12 cellular contexts compared by ENCODE assay signal in genomic region chr18:23650963-23651927, GRCh38. TPM values are rescaled to one million over a fixed set of nuclear protein-coding genes. Genes with fewer than 3 reads are reported as not detected.
DNase-seq lines count a peak whose midpoint lies in the region; ATAC-seq, FAIRE-seq and TF ChIP-seq lines count a peak whose summit lies in the region.
"Had no signal": no experiment of that assay in that cellular context is flagged by ENCODE, and none has a peak within 500 bp of the region (broad histone marks: within the 10 kb centered on the region; RNA-seq: fewer than 3 reads in every experiment).

No MANE protein-coding gene starts in this region.

- intact Hi-C loops in HepG2 (cut with micrococcal nuclease; ENCODE audit: unreplicated experiment) (no loop called here), right lobe of liver (cut with DNase I) (no loop called here)
- intact Hi-C loops in activated T-helper 1 cell treated with anti-CD3 and anti-CD28 coated beads, Interleukin-12 subunit alpha, Interleukin-12 subunit beta, Interleukin-2, Interleukin-4 antibody, amounts not matched to agents 30 ng/mL and 10 ng/mL and 1 ng/mL, durations not matched to agents 14 hours and 24 hours and 36 hours (cut with micrococcal nuclease) = no loop called here

- H3K27me3 Mint-ChIP-seq in activated T-helper 1 cell treated with anti-CD3 and anti-CD28 coated beads, Interleukin-12 subunit alpha, Interleukin-12 subunit beta, Interleukin-2, Interleukin-4 antibody, amounts not matched to agents 30 ng/mL and 10 ng/mL and 1 ng/mL, durations not matched to agents 14 hours and 24 hours and 36 hours (ENCODE audit: insufficient read depth) = peaks cover 13% of the 10 kb centered on the region

- TF ChIP-seq CTCF in HepG2 (CRISPR knock-in tag; IDR thresholded peaks at IDR 0.05) (no peak), right lobe of liver (IDR thresholded peaks at IDR 0.05) (no peak), hepatocyte (IDR thresholded peaks at IDR 0.05; ENCODE audit: poor library complexity) (no peak)

- H3K4me1 ChIP-seq in HepG2 (ENCODE audit: insufficient read depth, low read length) = peaks cover 13% of the 10 kb centered on the region
- H3K4me1 ChIP-seq in right lobe of liver = no peaks in the 10 kb centered on the region
- H3K4me1 ChIP-seq in hepatocyte (ENCODE audit: insufficient read depth) = peaks cover 28% of the 10 kb centered on the region
- H3K4me1 ChIP-seq: tibial nerve had no signal

- no peaks in the 10 kb centered on the region for H3K9me2 ChIP-seq in hepatocyte (replicated peaks; ENCODE audit: insufficient read depth)

- no peaks in the 10 kb centered on the region for H3K4me1 Mint-ChIP-seq in activated T-helper 1 cell treated with anti-CD3 and anti-CD28 coated beads, Interleukin-12 subunit alpha, Interleukin-12 subunit beta, Interleukin-2, Interleukin-4 antibody, amounts not matched to agents 30 ng/mL and 10 ng/mL and 1 ng/mL, durations not matched to agents 14 hours and 24 hours and 36 hours (ENCODE audit: low read depth)

- H3K4me2 ChIP-seq in HepG2 (ENCODE audit: low read depth, low read length) (no peak overlapping the region), hepatocyte (peak overlapping the region; percentile 45)
- H3K4me2 ChIP-seq: BLaER1 had no signal

- H2AFZ ChIP-seq in HepG2 (ENCODE audit: low read length) (no peak overlapping the region), hepatocyte (no peak overlapping the region)

- TF ChIP-seq RAD21 in HepG2 (CRISPR knock-in tag; IDR thresholded peaks at IDR 0.05) = no peak

- CTCF ChIA-PET in HepG2 (lab: Yijun Ruan, JAX; ENCODE audit: low intra/inter-chr PET ratio, low total read pairs) = no interaction called here

- H4K20me1 ChIP-seq in HepG2 (ENCODE audit: insufficient read depth, low read length) = no peaks in the 10 kb centered on the region
- H4K20me1 ChIP-seq in hepatocyte (ENCODE audit: insufficient read depth, poor library complexity, severe bottlenecking) = no peaks in the 10 kb centered on the region
- H4K20me1 ChIP-seq: BLaER1 had no signal

- no peak for TF ChIP-seq POLR2A in HepG2 (IDR thresholded peaks at IDR 0.05; ENCODE audit: insufficient read depth in 1 of 2, low read depth in 2 of 2, low read length in 2 of 2)
- TF ChIP-seq POLR2A in right lobe of liver (IDR thresholded peaks at IDR 0.05) = no peak

- H3K79me2 ChIP-seq in HepG2 (ENCODE audit: insufficient read depth, low read length) (no peaks in the 10 kb centered on the region), hepatocyte (no peaks in the 10 kb centered on the region)

- H3K9me3 Mint-ChIP-seq in activated T-helper 1 cell treated with anti-CD3 and anti-CD28 coated beads, Interleukin-12 subunit alpha, Interleukin-12 subunit beta, Interleukin-2, Interleukin-4 antibody, amounts not matched to agents 30 ng/mL and 10 ng/mL and 1 ng/mL, durations not matched to agents 14 hours and 24 hours and 36 hours = no peaks in the 10 kb centered on the region

- POLR2A ChIA-PET in HepG2 (lab: Yijun Ruan, JAX) = no interaction called here

- in situ Hi-C loops in HepG2 (cut with HindIII; ENCODE audit: extremely low pct_ligation_motif_present, low pct_unique_long_range_greater_than_20kb) = no loop called here

- H3K27me3 ChIP-seq in HepG2 (ENCODE audit: control insufficient read depth in 1 of 2, insufficient read depth in 2 of 2, low read length in 2 of 2) (peaks cover 0 to 9% of the 10 kb centered on the region in 2 experiments; a peak in 2 of 5 replicates), right lobe of liver (no peaks in the 10 kb centered on the region), hepatocyte (no peaks in the 10 kb centered on the region)
- H3K27me3 ChIP-seq: BLaER1, tibial nerve had no signal

- H3K4me3 ChIP-seq in HepG2 (replicated peaks in 1 of 3; ENCODE audit: insufficient read depth in 1 of 3, low read depth in 2 of 3, low read length in 3 of 3) (no peak overlapping the region), right lobe of liver (no peak overlapping the region), hepatocyte (no peak overlapping the region)
- H3K4me3 ChIP-seq: BLaER1, tibial nerve had no signal

- FAIRE-seq in HepG2 (lab: Jason Lieb, UNC) = no peak
- FAIRE-seq: GM12892 had no signal

- H3K36me3 Mint-ChIP-seq in activated T-helper 1 cell treated with anti-CD3 and anti-CD28 coated beads, Interleukin-12 subunit alpha, Interleukin-12 subunit beta, Interleukin-2, Interleukin-4 antibody, amounts not matched to agents 30 ng/mL and 10 ng/mL and 1 ng/mL, durations not matched to agents 14 hours and 24 hours and 36 hours (ENCODE audit: low read depth) = no peaks in the 10 kb centered on the region

- no peaks in the 10 kb centered on the region for H3K36me3 ChIP-seq in HepG2 (replicated peaks in 1 of 2; ENCODE audit: control insufficient read depth in 1 of 2, insufficient read depth in 2 of 2, low read length in 2 of 2)
- no peaks in the 10 kb centered on the region for H3K36me3 ChIP-seq in right lobe of liver
- H3K36me3 ChIP-seq in hepatocyte (replicated peaks; ENCODE audit: insufficient read depth, low read depth) = no peaks in the 10 kb centered on the region
- H3K36me3 ChIP-seq: BLaER1 had no signal

- H3K9me3 ChIP-seq in HepG2 (ENCODE audit: low read length) (no peaks in the 10 kb centered on the region), right lobe of liver (no peaks in the 10 kb centered on the region), hepatocyte (ENCODE audit: low read depth) (no peaks in the 10 kb centered on the region)
- H3K9me3 ChIP-seq: BLaER1, tibial nerve had no signal

- H3K9ac ChIP-seq in HepG2 (ENCODE audit: insufficient read depth, low read depth, low read length) = no peak overlapping the region
- H3K9ac ChIP-seq: BLaER1 had no signal

- H3K27ac ChIP-seq in HepG2 (ENCODE audit: extremely low read length, insufficient read depth, low read length) = no peak overlapping the region
- no peak overlapping the region for H3K27ac ChIP-seq in right lobe of liver
- H3K27ac ChIP-seq in hepatocyte = peak overlapping the region; percentile 74
- H3K27ac ChIP-seq: BLaER1, tibial nerve had no signal

- no peak for TF ChIP-seq EP300 in HepG2 (IDR thresholded peaks at IDR 0.05; ENCODE audit: low read depth in 2 of 2, low read length in 2 of 2)
- TF ChIP-seq EP300 in HepG2 (CRISPR knock-in tag; IDR thresholded peaks at IDR 0.05; ENCODE audit: borderline replicate concordance) = no peak

- peak; percentile 66 for DNase-seq in HepG2 (ENCODE audit: low spot score)
- DNase-seq in right lobe of liver = no peak
- DNase-seq in amniotic epithelial cell (ENCODE audit: low read depth) = peak; percentile 90
- peak; percentile 46 for DNase-seq in hepatocyte (ENCODE audit: low spot score)
- no peak for DNase-seq in activated T-helper 1 cell treated with anti-CD3 and anti-CD28 coated beads, Interleukin-12 subunit alpha, Interleukin-12 subunit beta, Interleukin-2, Interleukin-4 antibody, amounts not matched to agents 30 ng/mL and 10 ng/mL and 1 ng/mL, durations not matched to agents 14 hours and 24 hours and 36 hours (ENCODE audit: low spot score)
- no peak for DNase-seq in KG1 (lab: John Stamatoyannopoulos, UW)
- DNase-seq in cerebellar cortex (ENCODE audit: low spot score) = no peak
- DNase-seq: T-helper 9 cell had no signal

- BruUV-seq in HepG2 (replicated peaks; lab: Mats Ljungman, UMichigan) = no TSS peak

- H3K27ac Mint-ChIP-seq in activated T-helper 1 cell treated with anti-CD3 and anti-CD28 coated beads, Interleukin-12 subunit alpha, Interleukin-12 subunit beta, Interleukin-2, Interleukin-4 antibody, amounts not matched to agents 30 ng/mL and 10 ng/mL and 1 ng/mL, durations not matched to agents 14 hours and 24 hours and 36 hours = no peak overlapping the region

- 25% methylated on average over 6 of the region's 6 CpGs for WGBS in HepG2 (ENCODE audit: low lambda C conversion rate)
- 72% methylated on average over 6 of the region's 6 CpGs for WGBS in right lobe of liver (ENCODE audit: insufficient coverage, low coverage, low lambda C conversion rate, missing lambda C conversion rate)
- WGBS in hepatocyte (ENCODE audit: low lambda C conversion rate, missing lambda C conversion rate) = 66% methylated on average over 6 of the region's 6 CpGs

- H3K4me3 Mint-ChIP-seq in activated T-helper 1 cell treated with anti-CD3 and anti-CD28 coated beads, Interleukin-12 subunit alpha, Interleukin-12 subunit beta, Interleukin-2, Interleukin-4 antibody, amounts not matched to agents 30 ng/mL and 10 ng/mL and 1 ng/mL, durations not matched to agents 14 hours and 24 hours and 36 hours = no peak overlapping the region

- peak; percentile 42; the same call in 1 of the 3 replicates for ATAC-seq in HepG2
- ATAC-seq in right lobe of liver = no peak
- no peak for ATAC-seq in GM18907 (IDR thresholded peaks at IDR 0.05; ENCODE audit: unreplicated experiment)

RNA-seq across cellular contexts. Expression of gene ANKRD29, which starts 11.5 kb away (rescaled TPM):
- total RNA-seq in HepG2 (2016; rRNA removed; fragmentation: Illumina TruSeq; extraction: Trizol) (not detected in 2 replicates), right lobe of liver (1 to 10 TPM in 4 of 6 experiments, under 1 TPM in 2; 0.39 to 4.8 (median 1.1) TPM), hepatocyte (12.1 and 17.4 TPM in 2 replicates)
- 0.30 TPM in 1 of 2 replicates, not detected in the other for total RNA-seq in HepG2 (2016; cell fraction: cytosol; rRNA removed; fragmentation: Illumina TruSeq; extraction: Trizol; ENCODE audit: low read depth)
- total RNA-seq in HepG2 (2016; cell fraction: insoluble cytoplasmic fraction; rRNA removed; fragmentation: Illumina TruSeq; extraction: Trizol) = not detected in 2 replicates
- 0.24 and 0.40 TPM in 2 replicates for total RNA-seq in HepG2 (2016; cell fraction: membrane; rRNA removed; fragmentation: Illumina TruSeq; extraction: Trizol)
- total RNA-seq in HepG2 (2016; cell fraction: nucleus; rRNA removed; fragmentation: Illumina TruSeq; extraction: Trizol) = not detected in 2 replicates
- polyA plus RNA-seq in HepG2 (2011; rRNA removed) (0.05 TPM in 1 of 2 replicates, not detected in the other), hepatocyte (7.7 and 8.9 TPM in 2 replicates)
- polyA plus RNA-seq in HepG2 (2011; cell fraction: cytosol; rRNA removed) = 0.05 TPM in 1 of 2 replicates, not detected in the other
- polyA plus RNA-seq in HepG2 (2011; cell fraction: nucleus; rRNA removed) = 0.27 and 0.35 TPM in 2 replicates
- polyA plus RNA-seq in HepG2 (2012) = not detected in 2 replicates
- not detected in 2 replicates for polyA plus RNA-seq in HepG2 (2016; cell fraction: cytosol; fragmentation: Illumina TruSeq; extraction: Trizol; ENCODE audit: low read depth)
- not detected in 2 replicates for polyA plus RNA-seq in HepG2 (2016; cell fraction: insoluble cytoplasmic fraction; fragmentation: Illumina TruSeq; extraction: Trizol; ENCODE audit: low read depth)
- not detected in 2 replicates for polyA plus RNA-seq in HepG2 (2016; cell fraction: membrane; fragmentation: Illumina TruSeq; extraction: Trizol; ENCODE audit: low read depth)
- 0.21 and 0.36 TPM in 2 replicates for polyA plus RNA-seq in HepG2 (2016; cell fraction: nucleus; fragmentation: Illumina TruSeq; extraction: Trizol; ENCODE audit: insufficient read depth, low read depth)
- 20.8 TPM in 1 of 2 replicates, not detected in the other for polyA minus RNA-seq in HepG2 (2011; rRNA and poly(A)+ RNA removed; ENCODE audit: low replicate concordance)
- not detected in 2 replicates for polyA minus RNA-seq in HepG2 (2011; cell fraction: cytosol; rRNA and poly(A)+ RNA removed)
- 0.64 TPM in 1 of 2 replicates, not detected in the other for polyA minus RNA-seq in HepG2 (2011; cell fraction: nucleus; rRNA and poly(A)+ RNA removed)
- not detected in 2 replicates for total RNA-seq in activated T-helper 1 cell treated with anti-CD3 and anti-CD28 coated beads, Interleukin-12 subunit alpha, Interleukin-12 subunit beta, Interleukin-2, Interleukin-4 antibody, amounts not matched to agents 30 ng/mL and 10 ng/mL and 1 ng/mL, durations not matched to agents 14 hours and 24 hours and 36 hours

RNA-seq across cellular contexts. Expression of gene LAMA3, which starts 38.0 kb away (rescaled TPM):
- total RNA-seq in HepG2 (2016; rRNA removed; fragmentation: Illumina TruSeq; extraction: Trizol) = 2.2 and 2.6 TPM in 2 replicates
- 0.61 and 0.62 TPM in 2 replicates for total RNA-seq in HepG2 (2016; cell fraction: cytosol; rRNA removed; fragmentation: Illumina TruSeq; extraction: Trizol; ENCODE audit: low read depth)
- total RNA-seq in HepG2 (2016; cell fraction: insoluble cytoplasmic fraction; rRNA removed; fragmentation: Illumina TruSeq; extraction: Trizol) = 2.6 and 2.9 TPM in 2 replicates
- 0.83 and 1.1 TPM in 2 replicates for total RNA-seq in HepG2 (2016; cell fraction: membrane; rRNA removed; fragmentation: Illumina TruSeq; extraction: Trizol)
- total RNA-seq in HepG2 (2016; cell fraction: nucleus; rRNA removed; fragmentation: Illumina TruSeq; extraction: Trizol) = 3.4 and 3.8 TPM in 2 replicates
- 0.45 and 0.65 TPM in 2 replicates for polyA plus RNA-seq in HepG2 (2011; rRNA removed)
- polyA plus RNA-seq in HepG2 (2011; cell fraction: cytosol; rRNA removed) = 0.30 and 0.41 TPM in 2 replicates
- 0.47 and 1.6 TPM in 2 replicates for polyA plus RNA-seq in HepG2 (2011; cell fraction: nucleus; rRNA removed)
- polyA plus RNA-seq in HepG2 (2012) = 0.44 and 0.46 TPM in 2 replicates
- 0.15 and 0.50 TPM in 2 replicates for polyA plus RNA-seq in HepG2 (2016; cell fraction: cytosol; fragmentation: Illumina TruSeq; extraction: Trizol; ENCODE audit: low read depth)
- 2.7 and 3.0 TPM in 2 replicates for polyA plus RNA-seq in HepG2 (2016; cell fraction: insoluble cytoplasmic fraction; fragmentation: Illumina TruSeq; extraction: Trizol; ENCODE audit: low read depth)
- 0.33 and 0.77 TPM in 2 replicates for polyA plus RNA-seq in HepG2 (2016; cell fraction: membrane; fragmentation: Illumina TruSeq; extraction: Trizol; ENCODE audit: low read depth)
- polyA plus RNA-seq in HepG2 (2016; cell fraction: nucleus; fragmentation: Illumina TruSeq; extraction: Trizol; ENCODE audit: insufficient read depth, low read depth) = 3.3 and 4.6 TPM in 2 replicates
- 0.52 and 35.9 TPM in 2 replicates for polyA minus RNA-seq in HepG2 (2011; rRNA and poly(A)+ RNA removed; ENCODE audit: low replicate concordance)
- 0.35 and 0.49 TPM in 2 replicates for polyA minus RNA-seq in HepG2 (2011; cell fraction: cytosol; rRNA and poly(A)+ RNA removed)
- polyA minus RNA-seq in HepG2 (2011; cell fraction: nucleus; rRNA and poly(A)+ RNA removed) = 1.4 and 3.7 TPM in 2 replicates
- 1 to 10 TPM; 1.3 to 5.0 (median 3.0) TPM for total RNA-seq in right lobe of liver
- 52.1 and 63.3 TPM in 2 replicates for total RNA-seq in hepatocyte
- polyA plus RNA-seq in hepatocyte = 27.8 and 29.9 TPM in 2 replicates
- not detected in 2 replicates for total RNA-seq in activated T-helper 1 cell treated with anti-CD3 and anti-CD28 coated beads, Interleukin-12 subunit alpha, Interleukin-12 subunit beta, Interleukin-2, Interleukin-4 antibody, amounts not matched to agents 30 ng/mL and 10 ng/mL and 1 ng/mL, durations not matched to agents 14 hours and 24 hours and 36 hours

Comparison
In these comparisons a context has a peak if more than half of its experiments do, and no peak if none do; other contexts are left out.
1. DNase-seq: peak in HepG2 (single experiment), amniotic epithelial cell (single experiment) and hepatocyte (single experiment); none in right lobe of liver (0 of 3), activated T-helper 1 cell treated with anti-CD3 and anti-CD28 coated beads, Interleukin-12 subunit alpha, Interleukin-12 subunit beta, Interleukin-2, Interleukin-4 antibody, amounts not matched to agents 30 ng/mL and 10 ng/mL and 1 ng/mL, durations not matched to agents 14 hours and 24 hours and 36 hours (single experiment), KG1 (single experiment) and cerebellar cortex (single experiment).